Comparison of ENCODE assay signal across 19 cellular contexts in genomic region chr11:120410622-120411380, GRCh38.
"Had no signal": no experiment of that assay in that cellular context is flagged by ENCODE, and none has a peak within 500 bp of the region (broad histone marks: within the 10 kb centered on the region; RNA-seq: fewer than 3 reads in every experiment).

No MANE protein-coding gene starts in this region.

- H3K36me3 ChIP-seq: brain microvascular endothelial cell had no signal

- H3K4me3 ChIP-seq: coronary artery, heart right ventricle, testis had no signal

- H2AFZ ChIP-seq: parathyroid adenoma had no signal

- H3K9me3 ChIP-seq: heart right ventricle, testis had no signal

- H3K9ac ChIP-seq: parathyroid adenoma had no signal

- H3K27ac ChIP-seq: brain microvascular endothelial cell, coronary artery, heart right ventricle, parathyroid adenoma, testis had no signal

- H3K79me2 ChIP-seq: parathyroid adenoma had no signal

- FAIRE-seq: endometrium had no signal

- ATAC-seq: activated CD8-positive, alpha-beta T cell treated with anti-CD3 and anti-CD28 coated beads for 36 hours; activated T-helper 17 cell treated with anti-CD3 and anti-CD28 coated beads, Interleukin-2, amount 50 U/mL, for 72 hours; esophagus mucosa; heart right ventricle; sciatic nerve; stimulated activated memory B cell treated with anti-CD40 and anti-IgM and Interleukin-4, amounts not matched to agents 10 μg/mL and 1 μg/mL and 100 μg/mL, for 72 hours had no signal

- H3K27me3 ChIP-seq: brain microvascular endothelial cell, heart right ventricle, testis had no signal

- H3K4me1 ChIP-seq: parathyroid adenoma, testis had no signal

- DNase-seq: activated CD4-positive, alpha-beta T cell treated with anti-CD3 and anti-CD28 coated beads, Interleukin-2, amount 10 ng/mL, durations not matched to agents 24 days and 14 days; activated CD8-positive, alpha-beta T cell treated with anti-CD3 and anti-CD28 coated beads for 36 hours; activated naive CD4-positive, alpha-beta T cell; activated T-cell treated with anti-CD3 and anti-CD28 coated beads, Interleukin-2, amount 50 U/mL, for 1 hour; anterior cingulate cortex; brain microvascular endothelial cell; heart right ventricle; immature natural killer cell; stimulated activated CD4-positive, alpha-beta T cell treated with anti-CD3 and anti-CD28 coated beads, Interleukin-4, amount 100 ng/mL, for 4 hours; T-helper 1 cell; T1000; testis had no signal
